Comparison of ENCODE assay signal across 21 cellular contexts in the genomic region with DNA sequence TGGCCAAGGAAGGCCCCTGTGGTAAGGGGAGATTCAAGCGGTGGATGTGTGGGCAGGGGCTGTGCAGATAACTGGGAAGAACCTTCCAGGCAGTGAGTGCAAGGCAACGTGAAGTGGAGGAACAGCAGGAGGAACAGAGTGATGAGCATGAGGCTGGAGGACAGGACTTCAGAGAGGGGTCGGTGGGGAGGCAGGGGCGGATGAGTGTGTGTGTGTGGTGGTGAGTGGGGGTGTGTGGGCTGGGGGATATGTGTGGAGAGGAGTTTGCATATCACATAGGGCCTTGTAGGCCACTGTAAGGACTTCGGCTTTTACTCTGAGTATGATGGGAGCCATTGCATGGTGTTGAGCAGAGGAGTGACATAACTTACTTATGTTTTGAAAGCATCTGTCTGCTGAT.
"Had no signal": no experiment of that assay in that cellular context is flagged by ENCODE, and none has a peak within 500 bp of the region (broad histone marks: within the 10 kb centered on the region; RNA-seq: fewer than 3 reads in every experiment).

No MANE protein-coding gene starts in this region.

- H3K27ac Mint-ChIP-seq: activated CD4-positive, alpha-beta T cell treated with anti-CD3 and anti-CD28 coated beads for 36 hours; activated CD8-positive, alpha-beta T cell treated with anti-CD3 and anti-CD28 coated beads, Interleukin-2, amount 10 ng/mL, durations not matched to agents 7 days and 5 days; activated naive CD8-positive, alpha-beta T cell had no signal

- H3K9me3 Mint-ChIP-seq: central memory CD8-positive, alpha-beta T cell had no signal

- H3K4me3 Mint-ChIP-seq: activated CD4-positive, alpha-beta T cell treated with anti-CD3 and anti-CD28 coated beads for 36 hours; activated CD8-positive, alpha-beta T cell treated with anti-CD3 and anti-CD28 coated beads, Interleukin-2, amount 10 ng/mL, durations not matched to agents 7 days and 5 days; activated naive CD8-positive, alpha-beta T cell; brain; central memory CD8-positive, alpha-beta T cell had no signal

- H3K36me3 ChIP-seq: WERI-Rb-1 had no signal

- H3K36me3 Mint-ChIP-seq: activated naive CD8-positive, alpha-beta T cell; brain had no signal

- H3K27me3 Mint-ChIP-seq: activated CD4-positive, alpha-beta T cell treated with anti-CD3 and anti-CD28 coated beads for 36 hours; activated naive CD8-positive, alpha-beta T cell had no signal

- H3K27ac ChIP-seq: WERI-Rb-1 had no signal

- ATAC-seq: activated CD4-positive, alpha-beta T cell treated with anti-CD3 and anti-CD28 coated beads for 36 hours; activated CD8-positive, alpha-beta T cell treated with anti-CD3 and anti-CD28 coated beads, Interleukin-2, amount 10 ng/mL, durations not matched to agents 7 days and 5 days had no signal

- DNase-seq: activated CD4-positive, alpha-beta T cell treated with anti-CD3 and anti-CD28 coated beads for 36 hours; activated CD4-positive, alpha-beta T cell treated with anti-CD3 and anti-CD28 coated beads, Interleukin-2, amount 50 U/mL, for 4 hours; activated CD8-positive, alpha-beta memory T cell treated with anti-CD3 and anti-CD28 coated beads, Interleukin-2, amount 50 U/mL, for 48 hours; activated CD8-positive, alpha-beta T cell treated with anti-CD3 and anti-CD28 coated beads, Interleukin-2, amount 10 ng/mL, durations not matched to agents 7 days and 5 days; activated effector memory CD4-positive, alpha-beta T cell treated with Interleukin-2 at 50 U/mL for 16 hours; activated naive CD4-positive, alpha-beta T cell; activated T-cell treated with anti-CD3 and anti-CD28 coated beads, Interleukin-2, amount 50 U/mL, for 1 hour; amygdala; Karpas-422; NCI-H1048; NCI-H146; NCI-H1930; NCI-H2171; NCI-H2227 treated with DMSO at 0.1 percent for 48 hours; NCI-H526; NCI-H774; SIG-M5; WERI-Rb-1 had no signal
